In the genomic region with DNA sequence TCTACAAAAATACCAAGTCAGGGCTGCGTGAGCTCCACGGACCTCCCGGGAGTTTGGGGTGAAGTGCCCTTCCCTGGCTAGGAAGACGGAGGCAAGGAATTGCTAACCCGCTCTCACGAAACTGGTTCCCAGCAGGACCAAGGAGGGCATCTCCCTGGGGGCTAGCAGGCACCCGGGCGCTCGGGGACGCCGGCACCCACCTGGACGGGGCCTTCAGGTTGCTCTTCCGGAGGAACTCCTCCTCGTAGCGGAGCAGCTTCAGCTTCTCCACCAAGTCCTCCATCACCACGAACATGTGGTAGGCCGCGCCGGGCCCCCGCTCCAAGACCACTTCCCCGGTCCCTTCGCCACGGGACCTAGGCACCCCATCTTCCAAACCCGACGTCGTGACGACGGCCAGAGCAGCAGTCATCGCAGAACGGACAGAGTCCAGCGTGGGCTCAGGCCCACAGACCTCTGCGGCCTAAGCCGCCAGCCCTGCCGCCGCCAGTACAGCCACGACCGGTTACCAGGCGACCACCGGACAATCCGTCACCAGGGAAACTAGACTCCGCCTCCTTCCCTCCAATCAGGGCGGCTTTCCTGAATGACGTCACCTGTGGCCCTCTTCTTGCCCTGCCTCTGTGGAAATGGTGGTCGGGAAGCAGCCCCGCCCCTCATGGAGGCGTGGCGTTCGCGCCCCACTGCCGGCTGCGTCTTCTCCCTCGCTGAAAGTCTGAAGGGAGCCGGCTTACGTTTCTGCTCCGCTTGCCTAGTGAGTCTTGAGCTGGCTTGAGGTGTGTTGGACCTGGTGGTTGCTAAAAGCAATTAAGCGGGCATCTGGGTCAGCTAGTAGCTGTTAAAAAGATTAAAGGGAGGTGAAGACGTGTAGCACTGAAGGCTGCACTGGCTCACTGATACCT, we compare ENCODE assay signal across 8 cellular contexts. TPM values are rescaled to one million over a fixed set of nuclear protein-coding genes. Genes with fewer than 3 reads are reported as not detected.
DNase-seq lines count a peak whose midpoint lies in the region; ATAC-seq, FAIRE-seq and TF ChIP-seq lines count a peak whose summit lies in the region.

TSS of gene IFT57 (minus strand) at position 514 of the 902 bp plus-strand sequence. CDS start at position 412, 102 bp downstream.

- peaks cover 24% of the 10 kb centered on the region for H3K4me1 Mint-ChIP-seq in Calu3 (ENCODE audit: low read depth, unreplicated experiment)

- ATAC-seq in GM21515 (IDR thresholded peaks at IDR 0.05; ENCODE audit: unreplicated experiment) = peak; percentile 96

- H3K4me3 ChIP-seq in OCI-LY3 (ENCODE audit: low read length) (peak within 1 kb of the TSS; percentile 89), endothelial cell of umbilical vein (replicated peaks in 1 of 3; ENCODE audit: insufficient read depth in 1 of 3, low read depth in 1 of 3, low read length in 3 of 3) (peak within 1 kb of the TSS; percentile 66 to 87 (median 82))

- H3K79me2 ChIP-seq in OCI-LY3 (ENCODE audit: low read length) (peaks cover 27% of the 10 kb centered on the region), endothelial cell of umbilical vein (ENCODE audit: control insufficient read depth, insufficient read depth, low read length) (peaks cover 3% of the 10 kb centered on the region)

- H3K9me3 Mint-ChIP-seq in Calu3 (ENCODE audit: low read depth, unreplicated experiment) = no peaks in the 10 kb centered on the region

- TF ChIP-seq POLR2A in endothelial cell of umbilical vein (IDR thresholded peaks at IDR 0.05; ENCODE audit: low read depth, low read length) = peak; percentile 36

- dilution Hi-C loops in endothelial cell of umbilical vein (cut with MboI; ENCODE audit: extremely low pct_ligation_motif_present, low sequenced_read_pairs) = no loop called here

- BruUV-seq in Calu3 (replicated peaks; lab: Mats Ljungman, UMichigan) (no TSS peak), endothelial cell of umbilical vein (replicated peaks; lab: Mats Ljungman, UMichigan) (TSS peak; percentile 51)

- H3K36me3 ChIP-seq in OCI-LY3 (replicated peaks; ENCODE audit: low read depth, low read length) = no peaks in the 10 kb centered on the region
- H3K36me3 ChIP-seq in endothelial cell of umbilical vein (ENCODE audit: control insufficient read depth in 2 of 2, extremely low read depth in 1 of 2, insufficient read depth in 2 of 2, low read length in 2 of 2) = no peaks in the 10 kb centered on the region

- POLR2A ChIA-PET in endothelial cell of umbilical vein (lab: Charles Lee) = no interaction called here

- H4K20me1 ChIP-seq in OCI-LY3 (ENCODE audit: insufficient read depth, low read length) (no peaks in the 10 kb centered on the region), endothelial cell of umbilical vein (replicated peaks; ENCODE audit: control insufficient read depth, extremely low read depth, insufficient read depth, low read length) (no peaks in the 10 kb centered on the region)

- no peaks in the 10 kb centered on the region for H3K9me1 ChIP-seq in endothelial cell of umbilical vein (replicated peaks; ENCODE audit: control insufficient read depth, extremely low read depth, insufficient read depth, low read length)

- no peak for TF ChIP-seq CTCF in Calu3 (IDR thresholded peaks at IDR 0.05; ENCODE audit: unreplicated experiment)
- no peak for TF ChIP-seq CTCF in OCI-LY3 (IDR thresholded peaks at IDR 0.05; ENCODE audit: low read depth, low read length)
- TF ChIP-seq CTCF in endothelial cell of umbilical vein (IDR thresholded peaks at IDR 0.05; ENCODE audit: extremely low read depth in 1 of 2, insufficient read depth in 1 of 2, low read depth in 1 of 2, low read length in 2 of 2) = no peak

- DNase-seq in Calu3 (peak; percentile 96), HuH-7 (ENCODE audit: low spot score) (peak; percentile 91), activated T-cell treated with anti-CD3 and anti-CD28 coated beads for 1 hour (ENCODE audit: low read depth) (peak; percentile 90), endothelial cell of umbilical vein (ENCODE audit: low read depth, low spot score) (peak; percentile 99), midbrain (lab: John Stamatoyannopoulos, UW) (peak; percentile 98)
- DNase-seq in stimulated activated CD8-positive, alpha-beta memory T cell treated with anti-CD3 and anti-CD28 coated beads, Interleukin-2, amount 100 ng/mL, for 1 hour (ENCODE audit: low read depth in 2 of 2) = peak; percentile 91

- CTCF ChIA-PET in Calu3 (lab: Charles Lee) = interaction anchor here (0.7 kb wide), 1 partner anchor 20 kb away, joined by 3 read pairs; no protein-coding TSS in a partner anchor
- CTCF ChIA-PET in endothelial cell of umbilical vein (lab: Charles Lee) = interaction anchor here (0.9 to 2.5 kb wide), 6 partner anchors 15 to 294 kb away, joined by 3 to 16 read pairs (median 4); no protein-coding TSS in a partner anchor

- peak within 1 kb of the TSS; percentile 99 for H3K27ac Mint-ChIP-seq in Calu3 (ENCODE audit: unreplicated experiment)

- peak; percentile 97 for FAIRE-seq in endothelial cell of umbilical vein (lab: Jason Lieb, UNC)

- H3K27ac ChIP-seq in OCI-LY3 (ENCODE audit: low read length) = peak within 1 kb of the TSS; percentile 73
- peak within 1 kb of the TSS; percentile 68 for H3K27ac ChIP-seq in endothelial cell of umbilical vein (ENCODE audit: insufficient read depth, low read depth, low read length)

- H3K4me1 ChIP-seq in OCI-LY3 (ENCODE audit: low read length) (peaks cover 50% of the 10 kb centered on the region), endothelial cell of umbilical vein (ENCODE audit: control insufficient read depth, extremely low read depth, insufficient read depth, low read length) (peaks cover 21% of the 10 kb centered on the region)

- peak within 1 kb of the TSS; percentile 100 for H3K4me3 Mint-ChIP-seq in Calu3 (ENCODE audit: low read depth, unreplicated experiment)

- no peaks in the 10 kb centered on the region for H3K27me3 Mint-ChIP-seq in Calu3 (ENCODE audit: unreplicated experiment)

- peak within 1 kb of the TSS; percentile 74 for H3K9ac ChIP-seq in OCI-LY3 (ENCODE audit: low read length)
- peak within 1 kb of the TSS; percentile 92 for H3K9ac ChIP-seq in endothelial cell of umbilical vein (replicated peaks; ENCODE audit: extremely low read depth, insufficient read depth, low read length)

- intact Hi-C loops in Calu3 (cut with micrococcal nuclease; ENCODE audit: unreplicated experiment) (loop anchor here (2.0 to 10.0 kb wide), 3 partner anchors 81 to 253 kb away; no protein-coding TSS in a partner anchor), endothelial cell of umbilical vein (cut with micrococcal nuclease) (loop anchor here (1.0 to 10.0 kb wide), 7 partner anchors 62 to 987 kb away; partner anchors contain the start of genes CD47, CIP2A and DZIP3)

- H3K9me3 ChIP-seq in OCI-LY3 (ENCODE audit: insufficient read depth, low read length) (no peaks in the 10 kb centered on the region), endothelial cell of umbilical vein (replicated peaks; ENCODE audit: control insufficient read depth, insufficient read depth, low read length) (no peaks in the 10 kb centered on the region)

- H3K27me3 ChIP-seq in OCI-LY3 (ENCODE audit: low read depth, low read length) (no peaks in the 10 kb centered on the region), endothelial cell of umbilical vein (ENCODE audit: control insufficient read depth in 2 of 2, insufficient read depth in 2 of 2, low read length in 2 of 2) (no peaks in the 10 kb centered on the region)

- H3K36me3 Mint-ChIP-seq in Calu3 (ENCODE audit: insufficient read depth, unreplicated experiment) = peaks cover 17% of the 10 kb centered on the region

- peak within 1 kb of the TSS; percentile 87 for H2AFZ ChIP-seq in OCI-LY3 (ENCODE audit: low read depth, low read length)
- H2AFZ ChIP-seq in endothelial cell of umbilical vein (ENCODE audit: low read depth, low read length) = peak within 1 kb of the TSS; percentile 90

- H3K4me2 ChIP-seq in OCI-LY3 (ENCODE audit: low read length) (peak within 1 kb of the TSS; percentile 91), endothelial cell of umbilical vein (ENCODE audit: insufficient read depth, low read length) (peak within 1 kb of the TSS; percentile 92)

TF ChIP-seq in endothelial cell of umbilical vein, 7 proteins besides CTCF, POLR2A, EP300 and RAD21:
- no peak for TF ChIP-seq POLR2AphosphoS5 (IDR thresholded peaks at IDR 0.05; ENCODE audit: insufficient read depth, low read depth, low read length)
- TF ChIP-seq MAX (IDR thresholded peaks at IDR 0.05; ENCODE audit: insufficient read depth, insufficient read length) = peak; percentile 23
- TF ChIP-seq FOS (IDR thresholded peaks at IDR 0.05; ENCODE audit: borderline replicate concordance, insufficient read depth, low read length) = no peak
- TF ChIP-seq JUN (IDR thresholded peaks at IDR 0.05; ENCODE audit: borderline replicate concordance, insufficient read depth, insufficient read length, low read depth) = peak; percentile 93
- TF ChIP-seq MYC (IDR thresholded peaks at IDR 0.05; ENCODE audit: low read depth, low read length) = no peak
- TF ChIP-seq GATA2 (IDR thresholded peaks at IDR 0.05; ENCODE audit: insufficient read depth, insufficient read length, low read depth, low read length) = no peak

RNA-seq across cellular contexts. Expression of gene IFT57, which starts in this region (rescaled TPM):
- total RNA-seq in Calu3 (2022) (35.4 and 47.2 TPM in 2 replicates), endothelial cell of umbilical vein (23.4 and 25.1 TPM in 2 replicates)
- polyA plus RNA-seq in endothelial cell of umbilical vein = 13.7 and 15.2 TPM in 2 replicates
- polyA plus RNA-seq in endothelial cell of umbilical vein (2011; cell fraction: cytosol; rRNA removed) = 18.3 and 24.6 TPM in 2 replicates
- polyA plus RNA-seq in endothelial cell of umbilical vein (2011; cell fraction: nucleus; rRNA removed) = 22.8 and 23.5 TPM in 2 replicates
- 21.1 and 21.6 TPM in 2 replicates for polyA plus RNA-seq in endothelial cell of umbilical vein (2012)
- polyA minus RNA-seq in endothelial cell of umbilical vein = 25.7 and 27.1 TPM in 2 replicates
- polyA minus RNA-seq in endothelial cell of umbilical vein (2011; cell fraction: cytosol; rRNA and poly(A)+ RNA removed) = not detected
- 19.8 and 22.0 TPM in 2 replicates for polyA minus RNA-seq in endothelial cell of umbilical vein (2011; cell fraction: nucleus; rRNA and poly(A)+ RNA removed)

Comparison
In these comparisons a context has a peak if more than half of its experiments do, and no peak if none do; other contexts are left out.
1. Peak in every context shown above with its lines: DNase-seq, ATAC-seq, H3K4me3 ChIP-seq and H3K27ac ChIP-seq.